Comparison of ENCODE assay signal across 17 cellular contexts in genomic region chr19:2813235-2814160, GRCh38. TPM values are rescaled to one million over a fixed set of nuclear protein-coding genes. Genes with fewer than 3 reads are reported as not detected.
DNase-seq lines count a peak whose midpoint lies in the region; ATAC-seq and TF ChIP-seq lines count a peak whose summit lies in the region.
"Had no signal": no experiment of that assay in that cellular context is flagged by ENCODE, and none has a peak within 500 bp of the region (broad histone marks: within the 10 kb centered on the region; RNA-seq: fewer than 3 reads in every experiment).

No MANE protein-coding gene starts in this region.

- peak overlapping the region; percentile 3 for H3K4me2 ChIP-seq in trophoblast cell (ENCODE audit: low read length)
- H3K4me2 ChIP-seq: GM23338, KMS-11 had no signal

- ATAC-seq in heart left ventricle (peak in 3 of 4 donors; percentile 28 to 40 (median 34)), Right ventricle myocardium superior (ENCODE audit: poor library complexity) (no peak), esophagus mucosa (peak; percentile 16), HG02885 (IDR thresholded peaks at IDR 0.05; ENCODE audit: poor library complexity, unreplicated experiment) (no peak), HG03457 (IDR thresholded peaks at IDR 0.05; ENCODE audit: unreplicated experiment) (no peak)
- ATAC-seq: GM23338 had no signal

- peak in 1 of 5 donors; percentile 65 for DNase-seq in heart left ventricle
- DNase-seq in Right ventricle myocardium superior: no peak
- peak; percentile 54 for DNase-seq in H7
- peak; percentile 30 to 31 for DNase-seq in trophoblast cell
- DNase-seq in NCI-H2227 treated with DMSO at 0.1 percent for 48 hours (lab: John Stamatoyannopoulos, UW): no peak
- DNase-seq: MG63, NCI-H1092 treated with DMSO at 0.1 percent for 48 hours, NCI-H1694 treated with DMSO at 0.1 percent for 48 hours, NCI-H446 treated with DMSO at 0.1 percent for 48 hours, NCI-H774, SJCRH30 had no signal

- H2BK12ac ChIP-seq in trophoblast cell (ENCODE audit: low read length): peak overlapping the region; percentile 99

- H3K4me1 ChIP-seq in heart left ventricle (peaks cover 0 to 6% (median 0%) of the 10 kb centered on the region in 12 donors), trophoblast cell (ENCODE audit: control insufficient read depth in 1 of 2, insufficient read depth in 2 of 2, low read length in 2 of 2) (peaks cover 29 to 33% of the 10 kb centered on the region in 2 experiments)
- H3K4me1 ChIP-seq: SJCRH30 had no signal

- H3K18ac ChIP-seq in trophoblast cell (ENCODE audit: low read length): peak overlapping the region; percentile 97

- TF ChIP-seq CTCF in heart left ventricle (IDR thresholded peaks at IDR 0.05): no peak

- peak overlapping the region; percentile 97 for H2BK5ac ChIP-seq in trophoblast cell (ENCODE audit: low read depth, low read length, poor library complexity)

- peak overlapping the region; percentile 100 for H4K91ac ChIP-seq in trophoblast cell (ENCODE audit: low read depth, low read length)

- peak overlapping the region; percentile 87 for H4K12ac ChIP-seq in trophoblast cell (ENCODE audit: low read depth, low read length)

- peaks cover 11% of the 10 kb centered on the region for H3K79me2 ChIP-seq in trophoblast cell (ENCODE audit: control insufficient read depth, insufficient read depth, low read length, poor library complexity)

- no peak overlapping the region for H3K9ac ChIP-seq in trophoblast cell (ENCODE audit: low read length)
- H3K9ac ChIP-seq: KMS-11 had no signal

- H2BK120ac ChIP-seq in trophoblast cell (ENCODE audit: insufficient read depth, low read length, poor library complexity): peak overlapping the region; percentile 99

- H3K4me3 ChIP-seq in heart left ventricle (no peak overlapping the region), H7 (ENCODE audit: insufficient read depth, low read depth, low read length) (no peak overlapping the region), trophoblast cell (ENCODE audit: low read depth, low read length) (no peak overlapping the region)
- H3K4me3 ChIP-seq: GM23338, MG63, SJCRH30 had no signal

- peak overlapping the region; percentile 83 for H3K4ac ChIP-seq in trophoblast cell (ENCODE audit: low read depth, low read length)

- H3K27ac ChIP-seq in heart left ventricle: peak overlapping the region in 4 of 12 donors; percentile 22 to 64 (median 44)
- H3K27ac ChIP-seq in trophoblast cell (ENCODE audit: low read depth, low read length): peak overlapping the region; percentile 100
- H3K27ac ChIP-seq: KMS-11, SJCRH30 had no signal

- H3K27me3 ChIP-seq in heart left ventricle: no peaks in the 10 kb centered on the region
- no peaks in the 10 kb centered on the region for H3K27me3 ChIP-seq in H7 (ENCODE audit: control insufficient read depth, insufficient read depth, low read length)
- no peaks in the 10 kb centered on the region for H3K27me3 ChIP-seq in trophoblast cell (ENCODE audit: insufficient read depth, low read length)
- H3K27me3 ChIP-seq: MG63, SJCRH30 had no signal

- peak overlapping the region; percentile 67 for H2AFZ ChIP-seq in trophoblast cell (ENCODE audit: insufficient read depth, low read length, poor library complexity)
- H2AFZ ChIP-seq: GM23338 had no signal

- H3K9me3 ChIP-seq in heart left ventricle (no peaks in the 10 kb centered on the region), trophoblast cell (ENCODE audit: insufficient read depth, low read depth, low read length) (peaks cover 4% of the 10 kb centered on the region)
- H3K9me3 ChIP-seq: MG63, SJCRH30 had no signal

- peak overlapping the region; percentile 99 for H2AK5ac ChIP-seq in trophoblast cell (ENCODE audit: low read length)

- intact Hi-C loops in heart left ventricle (cut with DNase I): no loop called here
- intact Hi-C loops in Right ventricle myocardium superior (cut with DNase I): no loop called here

- peaks cover 37% of the 10 kb centered on the region for H3K79me1 ChIP-seq in trophoblast cell (ENCODE audit: low read length)

- WGBS in heart left ventricle, 4 donors: 71 to 80% (median 76%) methylated on average over 20 to 35 of the region's 35 CpGs
- no CpG with 5 or more reads among the region's 35 CpGs for WGBS in trophoblast cell (ENCODE audit: extremely low coverage, insufficient coverage, insufficient read length)

- H3K14ac ChIP-seq in trophoblast cell (ENCODE audit: low read length): peak overlapping the region; percentile 97

- TF ChIP-seq POLR2A in heart left ventricle (IDR thresholded peaks at IDR 0.05): no peak

- peak overlapping the region; percentile 95 for H4K8ac ChIP-seq in trophoblast cell (ENCODE audit: low read depth, low read length)

- H3K36me3 ChIP-seq in heart left ventricle (peaks cover 0 to 54% (median 23%) of the 10 kb centered on the region in 9 donors), H7 (replicated peaks; ENCODE audit: control insufficient read depth, insufficient read depth, low read length) (peaks cover 13% of the 10 kb centered on the region), trophoblast cell (ENCODE audit: control insufficient read depth in 1 of 2, insufficient read depth in 2 of 2, low read length in 2 of 2) (peaks cover 56 to 57% of the 10 kb centered on the region in 2 experiments)

- no peak overlapping the region for H3K23ac ChIP-seq in trophoblast cell (ENCODE audit: low read length)

RNA-seq across cellular contexts. Expression of gene ZNF554, which starts 6.2 kb away (rescaled TPM):
- total RNA-seq in heart left ventricle (1 to 10 TPM; 2.7 to 6.1 (median 4.6) TPM), Right ventricle myocardium superior (4.3 TPM), esophagus mucosa (2.7 TPM)
- polyA plus RNA-seq in heart left ventricle: 1 to 10 TPM; 1.4 to 4.3 TPM
- 5.3 and 6.8 TPM in 2 replicates for total RNA-seq in H7 (2014; rRNA removed; shearing (Covaris generic))
- polyA plus RNA-seq in trophoblast cell (2013): 4.9 and 5.0 TPM in 2 replicates

RNA-seq across cellular contexts. Expression of gene ZNF555, which starts 27.8 kb away (rescaled TPM):
- total RNA-seq in heart left ventricle (10 to 100 TPM in 1 of 9 donors, 1 to 10 TPM in 8; 5.9 to 11.5 (median 8.2) TPM), Right ventricle myocardium superior (7.7 TPM), esophagus mucosa (1.7 TPM)
- 1 to 10 TPM; 2.7 to 3.8 TPM for polyA plus RNA-seq in heart left ventricle
- total RNA-seq in H7 (2014; rRNA removed; shearing (Covaris generic)): 1.9 and 2.0 TPM in 2 replicates
- polyA plus RNA-seq in trophoblast cell (2013): 3.9 and 4.1 TPM in 2 replicates

RNA-seq across cellular contexts. Expression of gene THOP1, which starts 28.2 kb away (rescaled TPM):
- total RNA-seq in heart left ventricle: 10 to 100 TPM; 36.8 to 78.7 (median 43.9) TPM
- 100 to 1,000 TPM in 1 of 2 donors, 10 to 100 TPM in 1; 75.5 to 114 TPM for polyA plus RNA-seq in heart left ventricle
- 52.6 TPM for total RNA-seq in Right ventricle myocardium superior
- total RNA-seq in H7 (2014; rRNA removed; shearing (Covaris generic)): 206 and 287 TPM in 2 replicates
- 50.3 TPM for total RNA-seq in esophagus mucosa
- polyA plus RNA-seq in trophoblast cell (2013): 71.6 and 74.6 TPM in 2 replicates

RNA-seq across cellular contexts. Expression of gene SGTA, which starts 30.4 kb away (rescaled TPM):
- total RNA-seq in heart left ventricle (10 to 100 TPM; 47.4 to 76.8 (median 62.4) TPM), Right ventricle myocardium superior (56.6 TPM), esophagus mucosa (32.4 TPM)
- polyA plus RNA-seq in heart left ventricle: 100 to 1,000 TPM in 1 of 2 donors, 10 to 100 TPM in 1; 79.9 to 125 TPM
- total RNA-seq in H7 (2014; rRNA removed; shearing (Covaris generic)): 97.4 and 103 TPM in 2 replicates
- 104 and 107 TPM in 2 replicates for polyA plus RNA-seq in trophoblast cell (2013)

RNA-seq across cellular contexts. Expression of gene ZNF556, which starts 53.6 kb away (rescaled TPM):
- total RNA-seq in heart left ventricle: under 1 TPM in 2 of 9 donors, not detected in 7; 0.16 to 0.20 TPM
- not detected for polyA plus RNA-seq in heart left ventricle
- not detected for total RNA-seq in Right ventricle myocardium superior
- total RNA-seq in H7 (2014; rRNA removed; shearing (Covaris generic)): under 0.01 TPM in 2 replicates
- 0.60 TPM for total RNA-seq in esophagus mucosa
- 0.01 TPM in 2 replicates for polyA plus RNA-seq in trophoblast cell (2013)
- total RNA-seq: A172, GM23338 had no signal
- polyA plus RNA-seq: GM23338 had no signal

Comparison
In these comparisons a context has a peak if more than half of its experiments do, and no peak if none do; other contexts are left out.
1. ATAC-seq: peak in heart left ventricle (3 of 4) and esophagus mucosa (single experiment); none in Right ventricle myocardium superior (single experiment), HG02885 (single experiment) and HG03457 (single experiment).
2. DNase-seq: peak in H7 (single experiment) and trophoblast cell (2 of 2); none in Right ventricle myocardium superior (single experiment) and NCI-H2227 treated with DMSO at 0.1 percent for 48 hours (single experiment).